ENCODE assay signal across 1 cellular context in genomic region chr9:136057236-136058151, GRCh38.
TF ChIP-seq lines count a peak whose summit lies in the region.

No MANE protein-coding gene starts in this region.

TF ChIP-seq in H1, 55 proteins besides CTCF, POLR2A, EP300 and RAD21:
- TF ChIP-seq GABPA (IDR thresholded peaks at IDR 0.05; ENCODE audit: borderline replicate concordance, insufficient read depth, low read length) (peak; percentile 75; the same call in 1 of the 2 replicates), EGR1 (IDR thresholded peaks at IDR 0.05; ENCODE audit: borderline replicate concordance, low read depth, low read length) (no peak)
